In genomic region chr4:37976991-37977470, GRCh38 we compare ENCODE assay signal across 8 cellular contexts. TPM values are rescaled to one million over a fixed set of nuclear protein-coding genes. Genes with fewer than 3 reads are reported as not detected.
A peak's percentile ranks its signal among the peaks of the same experiment; 100 is the strongest.
DNase-seq lines count a peak whose midpoint lies in the region; ATAC-seq and TF ChIP-seq lines count a peak whose summit lies in the region.

No MANE protein-coding gene starts in this region.

- H3K9ac ChIP-seq in IMR-90 (ENCODE audit: low read depth, low read length) = peak overlapping the region; percentile 65

- BruUV-seq in IMR-90 (replicated peaks; lab: Mats Ljungman, UMichigan) = no TSS peak

- no peak overlapping the region for H2BK20ac ChIP-seq in IMR-90 (ENCODE audit: low read depth, low read length)

- H3K9me1 ChIP-seq in IMR-90 (ENCODE audit: insufficient read depth, low read length) = peaks cover 11% of the 10 kb centered on the region

- H2AK9ac ChIP-seq in IMR-90 (replicated peaks; ENCODE audit: low read depth, low read length, poor library complexity) = peak overlapping the region; percentile 6

- no peak overlapping the region for H3K23ac ChIP-seq in IMR-90 (ENCODE audit: low read depth, low read length)

- H3K9me3 ChIP-seq in IMR-90 (ENCODE audit: control insufficient read depth, insufficient read depth, low read length) (no peaks in the 10 kb centered on the region), SJSA1 (replicated peaks) (no peaks in the 10 kb centered on the region), gastroesophageal sphincter (no peaks in the 10 kb centered on the region), thymus (ENCODE audit: control insufficient read depth) (no peaks in the 10 kb centered on the region)

- dilution Hi-C loops in IMR-90 (cut with HindIII; ENCODE audit: low sequenced_read_pairs, unreplicated experiment) = no loop called here

- H2AFZ ChIP-seq in IMR-90 (replicated peaks; ENCODE audit: low read length, poor library complexity) = peak overlapping the region; percentile 92

- H2BK5ac ChIP-seq in IMR-90 (ENCODE audit: low read depth, low read length, poor library complexity, severe bottlenecking) = peak overlapping the region; percentile 11

- no peak overlapping the region for H3K56ac ChIP-seq in IMR-90 (ENCODE audit: extremely low read depth, insufficient read depth, low read length)

- no peak for TF ChIP-seq RAD21 in IMR-90 (IDR thresholded peaks at IDR 0.05; ENCODE audit: low read length)

- intact Hi-C loops in IMR-90 (cut with micrococcal nuclease) = loop anchor here (1.0 kb wide), 1 partner anchor 151 kb away; the partner anchor contains the start of gene PGM2

- H3K4me3 ChIP-seq in IMR-90 (ENCODE audit: insufficient read depth, low read depth, low read length) = peak overlapping the region; percentile 76
- H3K4me3 ChIP-seq in SJSA1 = peak overlapping the region; percentile 87
- peak overlapping the region; percentile 70 to 77 for H3K4me3 ChIP-seq in gastroesophageal sphincter
- peak overlapping the region; percentile 95 for H3K4me3 ChIP-seq in thymus (ENCODE audit: low read length)

- H3K27ac ChIP-seq in IMR-90 (ENCODE audit: insufficient read depth, low read length) (peak overlapping the region; percentile 20; the same call in 1 of the 2 replicates), SJSA1 (peak overlapping the region; percentile 77), gastroesophageal sphincter (peak overlapping the region; percentile 92 to 99 (median 98)), thymus (ENCODE audit: low read depth) (peak overlapping the region; percentile 42)

- DNase-seq in DMS114 treated with DMSO at 0.1 percent for 48 hours (lab: John Stamatoyannopoulos, UW; ENCODE audit: unreplicated experiment) = peak; percentile 25
- DNase-seq in IMR-90 = peak; percentile 51
- DNase-seq in SJSA1 (ENCODE audit: low read depth in 1 of 2, low spot score in 2 of 2) = peak in 1 of 2 experiments; percentile 70
- peak; percentile 77 for DNase-seq in activated naive CD4-positive, alpha-beta T cell treated with Interleukin-2 at 50 U/mL for 16 hours
- DNase-seq in omental fat pad (ENCODE audit: low spot score) = peak; percentile 48

- no peak overlapping the region for H2AK5ac ChIP-seq in IMR-90 (ENCODE audit: low read depth, low read length)

- no peak overlapping the region for H2BK120ac ChIP-seq in IMR-90 (ENCODE audit: low read depth, low read length)

- peak overlapping the region; percentile 76 for H3K4me2 ChIP-seq in IMR-90 (ENCODE audit: low read depth, low read length)

- TF ChIP-seq CTCF in IMR-90 (conservative IDR thresholded peaks at IDR 0.05; ENCODE audit: low read depth, low read length) (0 out of 2 replicates have a peak, but pooled peaks have one; percentile 9), gastroesophageal sphincter (IDR thresholded peaks at IDR 0.05) (peak in 1 of 4 experiments; percentile 32), omental fat pad (IDR thresholded peaks at IDR 0.05) (no peak)

- no peak overlapping the region for H3K4ac ChIP-seq in IMR-90 (ENCODE audit: low read depth, low read length)

- no peak overlapping the region for H4K91ac ChIP-seq in IMR-90 (ENCODE audit: insufficient read depth, low read depth, low read length)

- POLR2A ChIA-PET in IMR-90 (lab: Charles Lee; ENCODE audit: unreplicated experiment) = no interaction called here

- H4K5ac ChIP-seq in IMR-90 (ENCODE audit: low read depth, low read length) = no peak overlapping the region

- H4K8ac ChIP-seq in IMR-90 (ENCODE audit: low read depth in 2 of 2, low read length in 2 of 2) = peak overlapping the region; percentile 14 to 85; a peak in 3 of 4 replicates

- H3K36me3 ChIP-seq in IMR-90 (ENCODE audit: control insufficient read depth, insufficient read depth, low read length) = no peaks in the 10 kb centered on the region
- peaks cover 4% of the 10 kb centered on the region for H3K36me3 ChIP-seq in SJSA1
- H3K36me3 ChIP-seq in gastroesophageal sphincter = no peaks in the 10 kb centered on the region
- no peaks in the 10 kb centered on the region for H3K36me3 ChIP-seq in thymus (ENCODE audit: control insufficient read depth, insufficient read depth)

- H3K27me3 ChIP-seq in IMR-90 (ENCODE audit: control insufficient read depth, insufficient read depth, low read length) (no peaks in the 10 kb centered on the region), SJSA1 (replicated peaks) (no peaks in the 10 kb centered on the region), gastroesophageal sphincter (no peaks in the 10 kb centered on the region), thymus (ENCODE audit: control insufficient read depth, insufficient read depth) (no peaks in the 10 kb centered on the region)

- TF ChIP-seq POLR2A in IMR-90 (IDR thresholded peaks at IDR 0.05; ENCODE audit: low read depth, low read length) (no peak), gastroesophageal sphincter (IDR thresholded peaks at IDR 0.05) (no peak)

- no peak overlapping the region for H3K14ac ChIP-seq in IMR-90 (replicated peaks; ENCODE audit: low read depth, low read length)

- H4K20me1 ChIP-seq in IMR-90 (ENCODE audit: insufficient read depth, low read length) = peaks cover 6% of the 10 kb centered on the region; the same call in 1 of the 2 replicates

- WGBS in IMR-90 (ENCODE audit: extremely low coverage in 2 of 2, insufficient read length in 1 of 2), 2 experiments = 1% methylated on average over 12 of the region's 50 CpGs; no CpG with 5 or more reads in 1 of the 2 experiments
- 0% methylated on average over 2 of the region's 50 CpGs for WGBS in gastroesophageal sphincter (ENCODE audit: low coverage in 1 of 2), 2 donors
- under 1% methylated on average over 49 of the region's 50 CpGs for WGBS in thymus

- H2BK15ac ChIP-seq in IMR-90 (ENCODE audit: low read depth, low read length) = no peak overlapping the region

- peak; percentile 77 for ATAC-seq in GM21528 (IDR thresholded peaks at IDR 0.05; ENCODE audit: low FRiP score, unreplicated experiment)
- peak; percentile 92 for ATAC-seq in IMR-90 (ENCODE audit: low read depth)
- ATAC-seq in gastroesophageal sphincter = peak; percentile 92
- peak; percentile 96 for ATAC-seq in omental fat pad (ENCODE audit: low FRiP score)

- no peak for TF ChIP-seq EP300 in gastroesophageal sphincter (IDR thresholded peaks at IDR 0.05)

- CTCF ChIA-PET in IMR-90 (lab: Yijun Ruan, JAX) = interaction anchor here (1.9 kb wide), 1 partner anchor 58 kb away, joined by 7 read pairs; no protein-coding TSS in a partner anchor

- peaks cover 15 to 32% of the 10 kb centered on the region in 2 experiments; a peak in 3 of 4 replicates for H3K79me1 ChIP-seq in IMR-90 (ENCODE audit: low read depth in 1 of 2, low read length in 2 of 2)

- H3K18ac ChIP-seq in IMR-90 (ENCODE audit: low read depth, low read length) = no peak overlapping the region

- in situ Hi-C loops in IMR-90 (cut with MboI; ENCODE audit: low sequenced_read_pairs) = no loop called here

- H3K4me1 ChIP-seq in IMR-90 (ENCODE audit: control insufficient read depth, insufficient read depth, low read length) = peaks cover 7% of the 10 kb centered on the region
- H3K4me1 ChIP-seq in SJSA1 (replicated peaks) = peaks cover 18% of the 10 kb centered on the region
- peaks cover 3 to 52% (median 8%) of the 10 kb centered on the region in 3 donors for H3K4me1 ChIP-seq in gastroesophageal sphincter
- H3K4me1 ChIP-seq in thymus (ENCODE audit: control insufficient read depth, insufficient read depth, low read length) = peaks cover 14% of the 10 kb centered on the region

TF ChIP-seq in IMR-90, 13 proteins besides CTCF, POLR2A, EP300 and RAD21:
- no peak for TF ChIP-seq ELK1 (IDR thresholded peaks at IDR 0.05; ENCODE audit: borderline replicate concordance, low read depth, low read length)
- TF ChIP-seq SMC3 (IDR thresholded peaks at IDR 0.05; ENCODE audit: low read depth, low read length) = no peak
- TF ChIP-seq FOS (IDR thresholded peaks at IDR 0.05; ENCODE audit: low read depth, low read length) = no peak
- no peak for TF ChIP-seq BHLHE40 (IDR thresholded peaks at IDR 0.05; ENCODE audit: low read depth, low read length)
- no peak for TF ChIP-seq RFX5 (IDR thresholded peaks at IDR 0.05; ENCODE audit: low read depth, low read length)
- peak; percentile 58; the same call in 1 of the 2 replicates for TF ChIP-seq MAZ (IDR thresholded peaks at IDR 0.05; ENCODE audit: borderline replicate concordance, low read depth, low read length)
- TF ChIP-seq USF2 (IDR thresholded peaks at IDR 0.05; ENCODE audit: low read depth, low read length) = no peak

RNA-seq across cellular contexts. Expression of gene PTTG2, which starts 16.8 kb away (rescaled TPM):
- not detected in 2 replicates for total RNA-seq in IMR-90 (2012; rRNA removed)
- not detected in 2 replicates for polyA plus RNA-seq in IMR-90 (2012; rRNA removed)
- not detected in 2 replicates for polyA plus RNA-seq in IMR-90 (2012; cell fraction: cytosol; rRNA removed)
- not detected in 2 replicates for polyA plus RNA-seq in IMR-90 (2012; cell fraction: nucleus; rRNA removed; ENCODE audit: low replicate concordance)
- total RNA-seq in SJSA1 (2014; rRNA removed; shearing (Covaris generic)) = not detected in 2 replicates
- 1 to 10 TPM in 2 of 4 donors, under 1 TPM in 1, not detected in 1; 0.62 to 3.5 (median 2.5) TPM for total RNA-seq in gastroesophageal sphincter
- 1 to 10 TPM in 1 of 4 donors, not detected in 3; 3.6 TPM for total RNA-seq in omental fat pad
- 0.71 TPM for polyA plus RNA-seq in thymus

Comparison
In these comparisons a context has a peak if more than half of its experiments do, and no peak if none do; other contexts are left out.
1. H3K27ac ChIP-seq: peak in every context shown above with its lines; median percentile 98 in gastroesophageal sphincter; 77 in SJSA1; 42 in thymus; 20 in IMR-90.